8 cellular contexts compared by ENCODE assay signal in the genomic region with DNA sequence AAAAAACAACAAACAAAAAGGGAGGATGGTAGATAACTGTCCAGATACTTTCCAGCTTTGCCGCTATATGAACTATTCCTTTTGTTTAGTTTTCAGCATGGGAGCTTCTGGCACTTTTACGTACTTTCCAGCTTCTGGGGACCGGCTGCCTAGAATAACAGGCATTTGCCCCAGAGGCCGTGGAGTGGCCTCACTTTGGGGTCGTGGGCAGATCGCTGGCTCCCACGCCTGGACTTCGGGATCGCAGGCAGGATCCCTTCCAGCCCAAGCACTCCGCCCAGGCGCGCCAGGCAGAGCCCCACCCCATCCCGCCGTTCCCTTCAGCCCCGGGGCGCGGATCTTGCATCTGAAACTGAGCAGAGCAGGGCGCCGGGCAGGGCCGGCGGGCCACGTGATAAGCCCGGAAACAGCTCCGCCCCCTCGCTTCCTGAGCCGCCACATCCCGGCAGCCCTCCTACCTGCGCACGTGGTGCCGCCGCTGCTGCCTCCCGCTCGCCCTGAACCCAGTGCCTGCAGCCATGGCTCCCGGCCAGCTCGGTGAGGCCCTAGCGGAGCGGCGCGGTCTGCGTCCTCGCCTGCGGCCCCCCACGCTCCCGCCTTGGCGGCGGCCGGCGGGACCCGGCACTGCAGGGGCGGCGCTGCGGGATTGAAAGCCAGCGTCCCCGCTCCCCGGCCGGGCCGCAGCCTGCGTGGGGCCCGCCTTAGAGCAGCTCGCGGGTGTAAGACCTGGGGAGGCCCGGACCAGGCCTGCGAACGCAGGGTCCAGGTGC. TPM values are rescaled to one million over a fixed set of nuclear protein-coding genes. Genes with fewer than 3 reads are reported as not detected.
DNase-seq lines count a peak whose midpoint lies in the region; ATAC-seq and TF ChIP-seq lines count a peak whose summit lies in the region.

Gene ATIC (plus strand): TSS at position 435 of the 770 bp plus-strand sequence. CDS start 84 bp downstream, at position 519.

- H3K4me3 Mint-ChIP-seq in chondrocyte (ENCODE audit: unreplicated experiment) = peak within 1 kb of the TSS; percentile 85

- peak within 1 kb of the TSS; percentile 81 for H3K27ac Mint-ChIP-seq in chondrocyte (ENCODE audit: unreplicated experiment)

- TF ChIP-seq CTCF in chondrocyte (IDR thresholded peaks at IDR 0.05) = peak; percentile 43
- no peak for TF ChIP-seq CTCF in kidney epithelial cell (IDR thresholded peaks at IDR 0.05; ENCODE audit: insufficient read depth, low read length, poor library complexity, severe bottlenecking)

- H3K36me3 Mint-ChIP-seq in chondrocyte (ENCODE audit: low read depth) = peaks cover 3% of the 10 kb centered on the region

- peak; percentile 99 for ATAC-seq in HG03432 (IDR thresholded peaks at IDR 0.05; ENCODE audit: unreplicated experiment)

- no peaks in the 10 kb centered on the region for H3K9me3 Mint-ChIP-seq in chondrocyte (ENCODE audit: low read depth)

- peak; percentile 95 for TF ChIP-seq POLR2A in GM19099 (IDR thresholded peaks at IDR 0.05; ENCODE audit: extremely low read depth, insufficient read length, low read depth)

- peaks cover 30% of the 10 kb centered on the region for H3K4me1 Mint-ChIP-seq in chondrocyte (ENCODE audit: low read depth)

- H3K27me3 Mint-ChIP-seq in chondrocyte (ENCODE audit: low read depth) = no peaks in the 10 kb centered on the region

- no peaks in the 10 kb centered on the region for H3K27me3 ChIP-seq in kidney epithelial cell (ENCODE audit: control insufficient read depth, insufficient read depth, low read length)

- DNase-seq in AG20443 (ENCODE audit: low spot score) (peak; percentile 97), NCI-H510A (lab: John Stamatoyannopoulos, UW) (peak; percentile 96), chondrocyte (ENCODE audit: low spot score) (peak; percentile 99), kidney epithelial cell (ENCODE audit: low read depth) (peak; percentile 80)
- DNase-seq in activated CD4-positive, alpha-beta T cell treated with anti-CD3 and anti-CD28 coated beads for 24 hours (ENCODE audit: low read depth in 2 of 2) = peak; percentile 84
- DNase-seq in stimulated activated CD4-positive, alpha-beta T cell treated with anti-CD3 and anti-CD28 coated beads, Interleukin-15, amount 100 ng/mL, for 48 hours (ENCODE audit: low read depth in 2 of 2) = peak; percentile 82 to 86

- H3K36me3 ChIP-seq in kidney epithelial cell (ENCODE audit: control insufficient read depth, insufficient read depth, low read length) = no peaks in the 10 kb centered on the region

- peak within 1 kb of the TSS; percentile 58 for H3K4me3 ChIP-seq in kidney epithelial cell (ENCODE audit: low read depth, low read length)

RNA-seq across cellular contexts. Expression of gene ATIC, which starts in this region (rescaled TPM):
- 77.0 to 109 TPM (median 77.7 TPM) in 3 replicates for total RNA-seq in chondrocyte
- 75.2 and 81.6 TPM in 2 replicates for total RNA-seq in kidney epithelial cell

Comparison
In these comparisons a context has a peak if more than half of its experiments do, and no peak if none do; other contexts are left out.
1. Peak in every context shown above with its lines: DNase-seq, ATAC-seq and H3K4me3 ChIP-seq.